In the genomic region with DNA sequence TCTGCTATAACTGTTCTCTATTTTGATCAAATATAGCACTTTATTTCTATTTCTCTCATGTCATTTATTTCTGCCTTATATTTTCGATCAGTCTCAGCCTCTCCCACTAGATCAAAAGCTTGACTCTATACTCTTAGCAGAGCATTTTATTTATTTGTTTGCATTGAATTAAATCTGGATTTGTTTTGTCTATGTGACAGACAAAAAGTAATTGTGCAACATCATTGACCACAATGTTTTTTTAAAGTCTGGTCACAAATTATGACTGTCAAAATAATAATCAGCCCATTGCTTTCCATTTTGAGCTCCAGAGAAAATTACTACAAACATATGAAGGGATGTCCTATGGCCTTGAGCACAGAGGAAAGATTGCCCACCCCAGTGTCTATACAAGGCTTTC, we compare ENCODE assay signal across 26 cellular contexts.
"Had no signal": no experiment of that assay in that cellular context is flagged by ENCODE, and none has a peak within 500 bp of the region (broad histone marks: within the 10 kb centered on the region; RNA-seq: fewer than 3 reads in every experiment).

No MANE protein-coding gene starts in this region.

- H3K4me2 ChIP-seq: KMS-11, PC-9 had no signal

- H3K9ac ChIP-seq: KMS-11 had no signal

- H2AFZ ChIP-seq: PC-9 had no signal

- H3K9me3 ChIP-seq: adrenal gland had no signal

- H3K27me3 ChIP-seq: adrenal gland, brain microvascular endothelial cell had no signal

- H3K36me3 ChIP-seq: adrenal gland, brain microvascular endothelial cell, WERI-Rb-1 had no signal

- H3K27ac ChIP-seq: adrenal gland, brain microvascular endothelial cell, KMS-11, PC-9, RWPE1, WERI-Rb-1 had no signal

- H3K4me3 ChIP-seq: adrenal gland, PC-9 had no signal

- H3K4me1 ChIP-seq: adrenal gland had no signal

- DNase-seq: activated CD4-positive, alpha-beta memory T cell treated with anti-CD3 and anti-CD28 coated beads, Interleukin-2, amount 10 ng/mL, durations not matched to agents 7 days and 5 days; activated CD4-positive, alpha-beta T cell treated with anti-CD3 and anti-CD28 coated beads for 1 hour; activated CD4-positive, alpha-beta T cell treated with anti-CD3 and anti-CD28 coated beads for 48 hours; activated CD4-positive, CD25-positive, alpha-beta regulatory T cell; activated CD8-positive, alpha-beta memory T cell treated with anti-CD3 and anti-CD28 coated beads for 24 hours; activated CD8-positive, alpha-beta memory T cell treated with anti-CD3 and anti-CD28 coated beads, Interleukin-2, amount 10 ng/mL, durations not matched to agents 7 days and 5 days; activated CD8-positive, alpha-beta memory T cell treated with anti-CD3 and anti-CD28 coated beads, Interleukin-2, amount 50 U/mL, for 48 hours; activated gamma-delta T cell; activated naive CD4-positive, alpha-beta T cell treated with Interleukin-2 at 50 U/mL for 16 hours; adrenal gland; brain microvascular endothelial cell; central memory CD4-positive, alpha-beta T cell; MM.1S; MV-4-11; NCI-H1092; NCI-H1436 treated with DMSO at 0.1 percent for 48 hours; NCI-H1694 treated with DMSO at 0.1 percent for 48 hours; NCI-H2029; NCI-H345; NCI-H524 treated with DMSO at 0.1 percent for 48 hours; PC-9; SIG-M5; T1000; WERI-Rb-1 had no signal
